Comparison of ENCODE assay signal across 9 cellular contexts in the genomic region with DNA sequence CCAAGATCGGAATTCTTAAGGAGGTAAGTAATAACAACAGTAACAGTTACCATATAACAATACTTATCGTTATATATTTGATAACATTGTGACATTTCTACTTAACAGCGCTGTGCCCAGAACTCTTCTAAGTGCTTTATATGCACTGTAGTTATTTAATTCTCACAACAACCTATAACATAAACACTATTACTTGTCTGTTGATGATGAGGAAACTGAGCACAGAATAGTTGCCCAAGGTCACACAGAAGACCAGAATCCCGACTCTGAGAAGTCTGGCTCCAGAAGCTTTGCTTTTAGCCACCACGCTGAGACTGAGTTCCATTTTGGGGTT. TPM values are rescaled to one million over a fixed set of nuclear protein-coding genes. Genes with fewer than 3 reads are reported as not detected.
DNase-seq lines count a peak whose midpoint lies in the region; ATAC-seq and TF ChIP-seq lines count a peak whose summit lies in the region.
"Had no signal": no experiment of that assay in that cellular context is flagged by ENCODE, and none has a peak within 500 bp of the region (broad histone marks: within the 10 kb centered on the region; RNA-seq: fewer than 3 reads in every experiment).

No MANE protein-coding gene starts in this region.

- H3K36me3 Mint-ChIP-seq in H9 (ENCODE audit: insufficient read depth in 1 of 3, low read depth in 3 of 3) (no peaks in the 10 kb centered on the region), naive B cell (no peaks in the 10 kb centered on the region), endodermal cell (ENCODE audit: low read depth) (no peaks in the 10 kb centered on the region)
- H3K36me3 Mint-ChIP-seq in activated T-helper 17 cell treated with anti-CD3 and anti-CD28 coated beads, Interleukin-2, amount 50 U/mL, for 72 hours (ENCODE audit: low read depth), result no peaks in the 10 kb centered on the region
- H3K36me3 Mint-ChIP-seq: T-cell had no signal

- H3K79me2 ChIP-seq in H9 (ENCODE audit: insufficient read depth, low read length), result no peaks in the 10 kb centered on the region

- H3K27me3 ChIP-seq in BLaER1 (no peaks in the 10 kb centered on the region), H9 (ENCODE audit: insufficient read depth, low read length) (no peaks in the 10 kb centered on the region), endodermal cell (ENCODE audit: control insufficient read depth, insufficient read depth, low read length, poor library complexity, severe bottlenecking) (no peaks in the 10 kb centered on the region)

- no peak overlapping the region for H3T11ph ChIP-seq in H9 (ENCODE audit: low read length)

- H3K23ac ChIP-seq in H9 (ENCODE audit: insufficient read length, low read depth, low read length), result no peak overlapping the region

- peaks cover 48 to 57% of the 10 kb centered on the region in 2 experiments for H3K4me1 Mint-ChIP-seq in H9
- H3K4me1 Mint-ChIP-seq in activated T-helper 17 cell treated with anti-CD3 and anti-CD28 coated beads, Interleukin-2, amount 50 U/mL, for 72 hours, result peaks cover 11% of the 10 kb centered on the region
- H3K4me1 Mint-ChIP-seq in naive B cell, result peaks cover 18 to 40% (median 29%) of the 10 kb centered on the region in 3 donors
- H3K4me1 Mint-ChIP-seq in endodermal cell, result peaks cover 44% of the 10 kb centered on the region

- no peak overlapping the region; a peak in 1 of 7 replicates for H3K27ac Mint-ChIP-seq in H9
- no peak overlapping the region for H3K27ac Mint-ChIP-seq in activated T-helper 17 cell treated with anti-CD3 and anti-CD28 coated beads, Interleukin-2, amount 50 U/mL, for 72 hours
- peak overlapping the region in 1 of 6 donors; percentile 47 for H3K27ac Mint-ChIP-seq in naive B cell
- H3K27ac Mint-ChIP-seq in endodermal cell, result no peak overlapping the region

- no peak overlapping the region for H3K56ac ChIP-seq in H9 (ENCODE audit: insufficient read length, low read depth, low read length)

- H4K8ac ChIP-seq in H9 (replicated peaks; ENCODE audit: insufficient read length, low read depth, low read length), result no peak overlapping the region

- WGBS in H9 (ENCODE audit: extremely low coverage, insufficient read length, low lambda C conversion rate), result no CpG with 5 or more reads among the region's 5 CpGs
- 33% methylated on average over 4 of the region's 5 CpGs; no CpG with 5 or more reads in 1 of the 2 experiments for WGBS in endodermal cell (ENCODE audit: insufficient coverage in 1 of 2, insufficient read length in 1 of 2), 2 experiments

- peaks cover 79% of the 10 kb centered on the region for H3K4me1 ChIP-seq in BLaER1
- peaks cover 22% of the 10 kb centered on the region; the same call in 1 of the 2 replicates for H3K4me1 ChIP-seq in H9 (ENCODE audit: insufficient read depth, low read length)
- H3K4me1 ChIP-seq in endodermal cell (ENCODE audit: control insufficient read depth, insufficient read depth, low read length), result peaks cover 12% of the 10 kb centered on the region

- no peak overlapping the region for H4K5ac ChIP-seq in H9 (ENCODE audit: insufficient read length, low read depth, low read length)

- H2BK5ac ChIP-seq in H9 (ENCODE audit: insufficient read length, low read length), result no peak overlapping the region

- no peak overlapping the region for H3K14ac ChIP-seq in H9 (ENCODE audit: insufficient read depth, low read length)

- H3K23me2 ChIP-seq in H9 (ENCODE audit: insufficient read length, low read depth, low read length, poor library complexity, severe bottlenecking), result peaks cover 6% of the 10 kb centered on the region

- H2BK12ac ChIP-seq in H9 (ENCODE audit: insufficient read length, low read depth, low read length), result no peak overlapping the region

- DNase-seq in H9 (no peak), naive B cell (no peak), NCI-H187 (lab: John Stamatoyannopoulos, UW) (no peak), endodermal cell (no peak), DMS153 treated with DMSO at 0.1 percent for 48 hours (lab: John Stamatoyannopoulos, UW; ENCODE audit: unreplicated experiment) (no peak)

- H3K27me3 Mint-ChIP-seq in H9 (ENCODE audit: low read depth), result no peaks in the 10 kb centered on the region
- H3K27me3 Mint-ChIP-seq in activated T-helper 17 cell treated with anti-CD3 and anti-CD28 coated beads, Interleukin-2, amount 50 U/mL, for 72 hours, result no peaks in the 10 kb centered on the region
- H3K27me3 Mint-ChIP-seq in naive B cell, result no peaks in the 10 kb centered on the region
- H3K27me3 Mint-ChIP-seq in endodermal cell (ENCODE audit: insufficient read depth), result no peaks in the 10 kb centered on the region
- H3K27me3 Mint-ChIP-seq: T-cell had no signal

- H2AFZ ChIP-seq in H9 (ENCODE audit: low read length), result no peak overlapping the region

- H3K9me3 Mint-ChIP-seq in H9 (no peaks in the 10 kb centered on the region), naive B cell (no peaks in the 10 kb centered on the region), endodermal cell (no peaks in the 10 kb centered on the region)
- H3K9me3 Mint-ChIP-seq in activated T-helper 17 cell treated with anti-CD3 and anti-CD28 coated beads, Interleukin-2, amount 50 U/mL, for 72 hours, result no peaks in the 10 kb centered on the region
- H3K9me3 Mint-ChIP-seq: T-cell had no signal

- no peak overlapping the region for H4K91ac ChIP-seq in H9 (ENCODE audit: insufficient read length, low read depth, low read length)

- H3K79me1 ChIP-seq in H9 (ENCODE audit: insufficient read depth, low read depth, low read length, poor library complexity, severe bottlenecking), result no peaks in the 10 kb centered on the region

- no peak overlapping the region for H3K18ac ChIP-seq in H9 (ENCODE audit: insufficient read length, low read depth, low read length)

- H3K9ac ChIP-seq in BLaER1, result no peak overlapping the region
- H3K9ac ChIP-seq in H9 (ENCODE audit: extremely low read depth, insufficient read length, low read length), result no peak overlapping the region
- H3K9ac ChIP-seq in endodermal cell (ENCODE audit: extremely low read depth, low read length, poor library complexity, severe bottlenecking), result no peak overlapping the region

- no peak overlapping the region for H2AK5ac ChIP-seq in H9 (ENCODE audit: insufficient read length, low read length)

- H3K4me3 Mint-ChIP-seq in H9 (no peak overlapping the region; a peak in 1 of 5 replicates), naive B cell (peak overlapping the region in 7 of 8 donors; percentile 66 to 89 (median 87)), endodermal cell (no peak overlapping the region)
- peak overlapping the region; percentile 45 for H3K4me3 Mint-ChIP-seq in activated T-helper 17 cell treated with anti-CD3 and anti-CD28 coated beads, Interleukin-2, amount 50 U/mL, for 72 hours

- no peaks in the 10 kb centered on the region for H3K36me3 ChIP-seq in BLaER1
- H3K36me3 ChIP-seq in endodermal cell (ENCODE audit: control insufficient read depth, insufficient read depth, low read length), result no peaks in the 10 kb centered on the region

- no peaks in the 10 kb centered on the region for H4K20me1 ChIP-seq in BLaER1
- H4K20me1 ChIP-seq in H9 (ENCODE audit: control insufficient read depth, insufficient read depth, insufficient read length), result no peaks in the 10 kb centered on the region

- TF ChIP-seq CTCF in H9 (conservative IDR thresholded peaks at IDR 0.05) (peak; percentile 24; the same call in 2 of the 3 replicates), endodermal cell (conservative IDR thresholded peaks at IDR 0.05) (no peak)

- no peak overlapping the region for H2BK120ac ChIP-seq in H9 (ENCODE audit: low read depth, low read length, poor library complexity, severe bottlenecking)

- no peaks in the 10 kb centered on the region for H3K9me3 ChIP-seq in BLaER1
- no peaks in the 10 kb centered on the region for H3K9me3 ChIP-seq in H9 (ENCODE audit: control insufficient read depth, low read depth, low read length)
- H3K9me3 ChIP-seq in endodermal cell (ENCODE audit: control insufficient read depth, low read length), result no peaks in the 10 kb centered on the region

- H3K27ac ChIP-seq in BLaER1 (no peak overlapping the region), H9 (ENCODE audit: insufficient read length, low read depth, low read length) (no peak overlapping the region), endodermal cell (ENCODE audit: low read depth, low read length) (no peak overlapping the region)

- no peak for ATAC-seq in activated T-helper 17 cell treated with anti-CD3 and anti-CD28 coated beads, Interleukin-2, amount 50 U/mL, for 72 hours (replicated peaks)
- ATAC-seq in naive B cell (ENCODE audit: low read depth in 2 of 2) (no peak), HG03095 (IDR thresholded peaks at IDR 0.05; ENCODE audit: unreplicated experiment) (no peak)

- H2BK20ac ChIP-seq in H9 (ENCODE audit: low read depth, low read length, poor library complexity, severe bottlenecking), result no peak overlapping the region

- no peak overlapping the region for H3K4ac ChIP-seq in H9 (ENCODE audit: low read depth, low read length)

- H3K4me3 ChIP-seq in BLaER1, result no peak overlapping the region
- no peak overlapping the region for H3K4me3 ChIP-seq in endodermal cell (ENCODE audit: low read length)

- H3K4me2 ChIP-seq in BLaER1 (peak overlapping the region; percentile 74; the same call in 1 of the 2 replicates), H9 (ENCODE audit: insufficient read depth, insufficient read length, low read length) (no peak overlapping the region)

- H2BK15ac ChIP-seq in H9 (ENCODE audit: low read depth, low read length), result no peak overlapping the region

RNA-seq across cellular contexts. Expression of a gene that starts 2.4 kb away (rescaled TPM):
- total RNA-seq in H9 (2021) (0.81 and 0.92 TPM in 2 replicates), endodermal cell (not detected)
- under 1 TPM; 0.19 to 0.30 TPM for total RNA-seq in activated T-helper 17 cell treated with anti-CD3 and anti-CD28 coated beads, Interleukin-2, amount 50 U/mL, for 72 hours
- under 1 TPM in 2 of 6 donors, not detected in 4; 0.13 to 0.42 TPM for polyA plus RNA-seq in naive B cell (ENCODE audit: low read depth in 6 of 6)
- 0.50 TPM for polyA plus RNA-seq in endodermal cell (2013, experiment 1 of 2)
- 0.12 TPM for polyA plus RNA-seq in endodermal cell (2013, experiment 2 of 2)

RNA-seq across cellular contexts. Expression of a gene that starts 5.1 kb away (rescaled TPM):
- 201 and 209 TPM in 2 replicates for total RNA-seq in H9 (2021)
- total RNA-seq in activated T-helper 17 cell treated with anti-CD3 and anti-CD28 coated beads, Interleukin-2, amount 50 U/mL, for 72 hours, result 100 to 1,000 TPM; 114 to 212 TPM
- polyA plus RNA-seq in naive B cell (ENCODE audit: low read depth in 6 of 6), result 100 to 1,000 TPM in 4 of 6 donors, 10 to 100 TPM in 2; 95.5 to 127 (median 115) TPM
- 100 to 1,000 TPM; 143 to 183 TPM for total RNA-seq in endodermal cell
- polyA plus RNA-seq in endodermal cell (2013, experiment 1 of 2), result 122 TPM
- polyA plus RNA-seq in endodermal cell (2013, experiment 2 of 2), result 109 TPM

RNA-seq across cellular contexts. Expression of a gene that starts 27.0 kb away (rescaled TPM):
- total RNA-seq in H9 (2021) (6.4 and 6.8 TPM in 2 replicates), endodermal cell (10 to 100 TPM in 1 of 2 donors, 1 to 10 TPM in 1; 8.6 to 10.8 TPM)
- 10 to 100 TPM; 10.9 to 22.6 TPM for total RNA-seq in activated T-helper 17 cell treated with anti-CD3 and anti-CD28 coated beads, Interleukin-2, amount 50 U/mL, for 72 hours
- polyA plus RNA-seq in naive B cell (ENCODE audit: low read depth in 6 of 6), result 1 to 10 TPM; 2.4 to 8.8 (median 3.5) TPM
- 17.8 TPM for polyA plus RNA-seq in endodermal cell (2013, experiment 1 of 2)
- polyA plus RNA-seq in endodermal cell (2013, experiment 2 of 2), result 15.8 TPM

RNA-seq across cellular contexts. Expression of a gene that starts 28.6 kb away (rescaled TPM):
- total RNA-seq in H9 (2021) (21.0 and 22.3 TPM in 2 replicates), endodermal cell (10 to 100 TPM; 23.8 to 29.3 TPM)
- 10 to 100 TPM; 12.5 to 15.3 TPM for total RNA-seq in activated T-helper 17 cell treated with anti-CD3 and anti-CD28 coated beads, Interleukin-2, amount 50 U/mL, for 72 hours
- polyA plus RNA-seq in naive B cell (ENCODE audit: low read depth in 6 of 6), result 10 to 100 TPM; 40.2 to 89.9 (median 48.7) TPM
- 25.6 TPM for polyA plus RNA-seq in endodermal cell (2013, experiment 1 of 2)
- polyA plus RNA-seq in endodermal cell (2013, experiment 2 of 2), result 22.5 TPM

RNA-seq across cellular contexts. Expression of a gene that starts 53.5 kb away (rescaled TPM):
- total RNA-seq in H9 (2021) (62.1 and 62.7 TPM in 2 replicates), endodermal cell (10 to 100 TPM; 68.6 to 73.5 TPM)
- 10 to 100 TPM; 49.3 to 74.3 TPM for total RNA-seq in activated T-helper 17 cell treated with anti-CD3 and anti-CD28 coated beads, Interleukin-2, amount 50 U/mL, for 72 hours
- polyA plus RNA-seq in naive B cell (ENCODE audit: low read depth in 6 of 6), result 10 to 100 TPM; 16.5 to 30.5 (median 22.6) TPM
- 54.5 TPM for polyA plus RNA-seq in endodermal cell (2013, experiment 1 of 2)
- 48.1 TPM for polyA plus RNA-seq in endodermal cell (2013, experiment 2 of 2)

Comparison
In these comparisons a context has a peak if more than half of its experiments do, and no peak if none do; other contexts are left out.
1. H3K4me3 Mint-ChIP-seq: peak in activated T-helper 17 cell treated with anti-CD3 and anti-CD28 coated beads, Interleukin-2, amount 50 U/mL, for 72 hours (single experiment) and naive B cell (7 of 8); none in H9 (0 of 2) and endodermal cell (single experiment).